In genomic region chr2:110746586-110747521, GRCh38 we compare ENCODE assay signal across 16 cellular contexts. TPM values are rescaled to one million over a fixed set of nuclear protein-coding genes. Genes with fewer than 3 reads are reported as not detected.
DNase-seq lines count a peak whose midpoint lies in the region; TF ChIP-seq lines count a peak whose summit lies in the region.
"Had no signal": no experiment of that assay in that cellular context is flagged by ENCODE, and none has a peak within 500 bp of the region (broad histone marks: within the 10 kb centered on the region; RNA-seq: fewer than 3 reads in every experiment).

No MANE protein-coding gene starts in this region.

- peak overlapping the region; percentile 14 for H2AFZ ChIP-seq in MM.1S (ENCODE audit: low read length)

- peak overlapping the region; percentile 87 for H3K9ac ChIP-seq in MM.1S (ENCODE audit: low read length)

- peak overlapping the region; percentile 77 for H3K4me2 ChIP-seq in MM.1S (ENCODE audit: low read depth, low read length)

- DNase-seq in activated CD4-positive, alpha-beta memory T cell treated with anti-CD3 and anti-CD28 coated beads, Interleukin-2, amount 10 ng/mL, durations not matched to agents 7 days and 5 days: no peak
- DNase-seq in activated CD4-positive, alpha-beta memory T cell treated with anti-CD3 and anti-CD28 coated beads for 36 hours: no peak
- peak; percentile 36 for DNase-seq in MM.1S
- DNase-seq in SKM-1 treated with dmso at 0.1 percent for 144 hours (lab: John Stamatoyannopoulos, UW; ENCODE audit: unreplicated experiment): no peak
- no peak for DNase-seq in SHP77 (lab: John Stamatoyannopoulos, UW)
- DNase-seq in adrenal gland: no peak
- DNase-seq: C1 segment of cervical spinal cord; MV-4-11; NCI-H1417; NCI-H187 treated with DMSO at 0.1 percent for 48 hours; NCI-H345; NCI-H526; NK-92 treated with Interleukin-12 subunit alpha and Interleukin-12 subunit beta, amount 100 ng/mL, for 24 hours had no signal

- H3K27me3 Mint-ChIP-seq in activated CD4-positive, alpha-beta memory T cell treated with anti-CD3 and anti-CD28 coated beads, Interleukin-2, amount 10 ng/mL, durations not matched to agents 7 days and 5 days: peaks cover 30% of the 10 kb centered on the region
- H3K27me3 Mint-ChIP-seq in activated CD4-positive, alpha-beta memory T cell treated with anti-CD3 and anti-CD28 coated beads for 36 hours: peaks cover 67% of the 10 kb centered on the region

- 87 to 91% (median 90%) methylated on average over 14 of the region's 14 CpGs for WGBS in adrenal gland, 4 donors

- H3F3A ChIP-seq in MM.1S (ENCODE audit: insufficient read depth, low read length): peaks cover 40% of the 10 kb centered on the region

- intact Hi-C loops in activated CD4-positive, alpha-beta memory T cell treated with anti-CD3 and anti-CD28 coated beads for 36 hours (cut with micrococcal nuclease): loop anchor here (5.0 kb wide), 1 partner anchor 345 kb away; no protein-coding TSS in a partner anchor
- intact Hi-C loops in adrenal gland (cut with DNase I): no loop called here

- no peaks in the 10 kb centered on the region for H3K36me3 ChIP-seq in MM.1S (replicated peaks; ENCODE audit: insufficient read depth, low read length)
- H3K36me3 ChIP-seq in adrenal gland (replicated peaks in 1 of 2): no peaks in the 10 kb centered on the region

- no peaks in the 10 kb centered on the region for H3K9me3 Mint-ChIP-seq in activated CD4-positive, alpha-beta memory T cell treated with anti-CD3 and anti-CD28 coated beads, Interleukin-2, amount 10 ng/mL, durations not matched to agents 7 days and 5 days
- no peaks in the 10 kb centered on the region for H3K9me3 Mint-ChIP-seq in activated CD4-positive, alpha-beta memory T cell treated with anti-CD3 and anti-CD28 coated beads for 36 hours

- H3K4me3 ChIP-seq in MM.1S (ENCODE audit: low read length): peak overlapping the region; percentile 35; the same call in 1 of the 2 replicates
- H3K4me3 ChIP-seq in adrenal gland: no peak overlapping the region
- H3K4me3 ChIP-seq: SK-N-MC had no signal

- peak overlapping the region; percentile 69 for H3K27ac Mint-ChIP-seq in activated CD4-positive, alpha-beta memory T cell treated with anti-CD3 and anti-CD28 coated beads, Interleukin-2, amount 10 ng/mL, durations not matched to agents 7 days and 5 days
- no peak overlapping the region for H3K27ac Mint-ChIP-seq in activated CD4-positive, alpha-beta memory T cell treated with anti-CD3 and anti-CD28 coated beads for 36 hours

- CTCF ChIA-PET in activated CD4-positive, alpha-beta memory T cell treated with anti-CD3 and anti-CD28 coated beads, Interleukin-2, amount 10 ng/mL, durations not matched to agents 7 days and 5 days (lab: Charles Lee): interaction anchor here (1.3 kb wide), 1 partner anchor 62 kb away, joined by 4 read pairs; no protein-coding TSS in a partner anchor
- CTCF ChIA-PET in activated CD4-positive, alpha-beta memory T cell treated with anti-CD3 and anti-CD28 coated beads for 36 hours (lab: Charles Lee): interaction anchor here (2.0 kb wide), 1 partner anchor 8 kb away, joined by 6 read pairs; no protein-coding TSS in a partner anchor

- H3K4me3 Mint-ChIP-seq in activated CD4-positive, alpha-beta memory T cell treated with anti-CD3 and anti-CD28 coated beads, Interleukin-2, amount 10 ng/mL, durations not matched to agents 7 days and 5 days: no peak overlapping the region
- H3K4me3 Mint-ChIP-seq in activated CD4-positive, alpha-beta memory T cell treated with anti-CD3 and anti-CD28 coated beads for 36 hours: no peak overlapping the region

- H3K27me3 ChIP-seq in MM.1S (replicated peaks; ENCODE audit: insufficient read depth, low read length) (no peaks in the 10 kb centered on the region), adrenal gland (no peaks in the 10 kb centered on the region)

- POLR2A ChIA-PET in activated CD4-positive, alpha-beta memory T cell treated with anti-CD3 and anti-CD28 coated beads, Interleukin-2, amount 10 ng/mL, durations not matched to agents 7 days and 5 days (lab: Charles Lee): interaction anchor here (1.6 to 3.7 kb wide), 3 partner anchors 14 to 112 kb away, joined by 9 to 49 read pairs (median 13); partner anchors contain the start of genes ACOXL and BUB1
- POLR2A ChIA-PET in activated CD4-positive, alpha-beta memory T cell treated with anti-CD3 and anti-CD28 coated beads for 36 hours (lab: Charles Lee): interaction anchor here (1.9 kb wide), 1 partner anchor 69 kb away, joined by 12 read pairs; the partner anchor contains the start of gene BUB1

- H3K9me2 ChIP-seq in MM.1S (replicated peaks; ENCODE audit: insufficient read depth, low read length): no peaks in the 10 kb centered on the region

- H3K27ac ChIP-seq in MM.1S (ENCODE audit: low read length) (peak overlapping the region; percentile 99), VCaP (peak overlapping the region; percentile 99), adrenal gland (no peak overlapping the region)
- H3K27ac ChIP-seq: SK-N-MC had no signal

- H3K9me3 ChIP-seq in MM.1S (replicated peaks; ENCODE audit: insufficient read depth, low read length): no peaks in the 10 kb centered on the region
- H3K9me3 ChIP-seq in adrenal gland (replicated peaks in 1 of 3): no peaks in the 10 kb centered on the region

- no peaks in the 10 kb centered on the region for H4K20me1 ChIP-seq in MM.1S (ENCODE audit: insufficient read depth, low read length)

- TF ChIP-seq POLR2A in adrenal gland (IDR thresholded peaks at IDR 0.05): no peak

- TF ChIP-seq CTCF in MM.1S (IDR thresholded peaks at IDR 0.05; ENCODE audit: low read length) (no peak), VCaP (conservative IDR thresholded peaks at IDR 0.05) (no peak), adrenal gland (IDR thresholded peaks at IDR 0.05) (no peak)

- H3K79me2 ChIP-seq in MM.1S (ENCODE audit: low read length): peaks cover 66% of the 10 kb centered on the region

- H3K4me1 Mint-ChIP-seq in activated CD4-positive, alpha-beta memory T cell treated with anti-CD3 and anti-CD28 coated beads, Interleukin-2, amount 10 ng/mL, durations not matched to agents 7 days and 5 days: peaks cover 53% of the 10 kb centered on the region
- peaks cover 19% of the 10 kb centered on the region for H3K4me1 Mint-ChIP-seq in activated CD4-positive, alpha-beta memory T cell treated with anti-CD3 and anti-CD28 coated beads for 36 hours (ENCODE audit: low read depth)

- H3K4me1 ChIP-seq in MM.1S (ENCODE audit: low read length) (peaks cover 68% of the 10 kb centered on the region), adrenal gland (replicated peaks in 1 of 2) (no peaks in the 10 kb centered on the region)

- no peaks in the 10 kb centered on the region for H3K36me3 Mint-ChIP-seq in activated CD4-positive, alpha-beta memory T cell treated with anti-CD3 and anti-CD28 coated beads, Interleukin-2, amount 10 ng/mL, durations not matched to agents 7 days and 5 days (ENCODE audit: low read depth)
- H3K36me3 Mint-ChIP-seq in activated CD4-positive, alpha-beta memory T cell treated with anti-CD3 and anti-CD28 coated beads for 36 hours: no peaks in the 10 kb centered on the region

RNA-seq across cellular contexts. Expression of gene ACOXL, which starts 14.5 kb away (rescaled TPM):
- total RNA-seq in activated CD4-positive, alpha-beta memory T cell treated with anti-CD3 and anti-CD28 coated beads, Interleukin-2, amount 10 ng/mL, durations not matched to agents 7 days and 5 days: under 1 TPM; 0.18 to 0.30 TPM
- under 1 TPM; 0.26 to 0.41 TPM for total RNA-seq in activated CD4-positive, alpha-beta memory T cell treated with anti-CD3 and anti-CD28 coated beads for 36 hours
- total RNA-seq in adrenal gland: under 1 TPM in 1 of 8 donors, not detected in 7; 0.19 TPM
- polyA plus RNA-seq in adrenal gland: under 1 TPM in 2 of 3 donors, not detected in 1; 0.05 to 0.13 TPM
- total RNA-seq: LHCN-M2 had no signal

Comparison
In these comparisons a context has a peak if more than half of its experiments do, and no peak if none do; other contexts are left out.
1. H3K27ac ChIP-seq: peak in MM.1S (single experiment) and VCaP (single experiment); none in adrenal gland (0 of 5).